Comparison of ENCODE assay signal across 8 cellular contexts in the genomic region with DNA sequence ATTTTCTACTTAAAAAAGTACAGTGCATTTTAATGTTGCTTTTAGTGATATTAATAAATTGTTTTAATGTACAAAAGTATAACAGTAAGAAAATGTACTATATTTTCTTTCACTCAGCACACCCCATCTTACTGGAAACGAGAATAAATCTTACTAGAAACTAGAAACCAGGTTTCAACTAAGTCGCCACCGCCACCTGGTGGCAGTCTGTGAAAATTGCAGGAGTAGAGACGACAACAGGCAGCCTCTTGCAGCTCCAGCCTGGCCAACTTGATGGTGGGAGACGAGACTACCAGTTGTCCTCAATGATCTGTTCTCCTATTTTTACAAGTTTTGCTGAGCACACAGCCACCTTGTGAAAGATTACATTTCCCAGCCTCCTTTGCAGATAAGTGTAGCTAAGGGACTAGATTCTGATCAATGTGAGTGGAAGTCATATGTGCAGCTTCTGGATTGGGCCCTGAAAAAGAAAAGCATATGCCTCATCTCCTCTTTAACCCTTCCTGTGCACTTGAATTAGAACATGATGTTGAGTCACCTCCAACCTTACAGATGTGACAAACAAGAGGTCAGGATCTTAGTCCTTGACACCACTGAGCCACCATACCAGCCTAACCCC. TPM values are rescaled to one million over a fixed set of nuclear protein-coding genes. Genes with fewer than 3 reads are reported as not detected.
DNase-seq lines count a peak whose midpoint lies in the region; ATAC-seq, FAIRE-seq and TF ChIP-seq lines count a peak whose summit lies in the region.

No MANE protein-coding gene starts in this region.

- H3K18ac ChIP-seq in H1 (ENCODE audit: extremely low read depth, low read length): no peak overlapping the region

- 23% methylated on average over 5 of the region's 5 CpGs; no CpG with 5 or more reads in 1 of the 2 experiments for WGBS in H1 (ENCODE audit: extremely low coverage in 1 of 2, insufficient coverage in 1 of 2, insufficient read length in 1 of 2, insufficient replicate concordance in 2 of 2, low coverage in 1 of 2, low lambda C conversion rate in 2 of 2, missing lambda C conversion rate in 1 of 2), 2 experiments

- no peak overlapping the region for H2BK5ac ChIP-seq in H1 (ENCODE audit: low read depth, low read length)

- DNase-seq in activated CD4-positive, CD25-positive, alpha-beta regulatory T cell treated with anti-CD3 and anti-CD28 coated beads, Interleukin-2, amount 50 U/mL, for 16 hours (ENCODE audit: low read depth, low spot score): peak; percentile 28
- DNase-seq in NCI-H187 treated with DMSO at 0.1 percent for 48 hours (lab: John Stamatoyannopoulos, UW) (peak; percentile 60), WTC11 (ENCODE audit: low spot score) (peak; percentile 88), H1 (ENCODE audit: low read depth in 1 of 2, low spot score in 2 of 2) (peak; percentile 75 to 93), neural progenitor cell (ENCODE audit: low spot score) (peak; percentile 79)

- H2BK12ac ChIP-seq in H1 (ENCODE audit: low read depth, low read length): no peak overlapping the region

- no peak overlapping the region for H4K5ac ChIP-seq in H1 (ENCODE audit: insufficient read length, low read depth, low read length)

- no peak overlapping the region for H3K14ac ChIP-seq in H1 (ENCODE audit: insufficient read length)

- H3K4me2 ChIP-seq in H1 (ENCODE audit: insufficient read depth in 1 of 2, low read depth in 2 of 2, low read length in 2 of 2): no peak overlapping the region
- no peak overlapping the region for H3K4me2 ChIP-seq in neural progenitor cell

- H2AFZ ChIP-seq in H1 (ENCODE audit: low read length) (no peak overlapping the region), neural progenitor cell (replicated peaks) (no peak overlapping the region)

- H2BK120ac ChIP-seq in H1 (replicated peaks; ENCODE audit: low read depth, low read length): no peak overlapping the region

- no peak overlapping the region for H4K8ac ChIP-seq in H1 (ENCODE audit: extremely low read depth, insufficient read depth, low read length)

- peak; percentile 94 for TF ChIP-seq CTCF in WTC11 (IDR thresholded peaks at IDR 0.05)
- TF ChIP-seq CTCF in H1 (IDR thresholded peaks at IDR 0.05; ENCODE audit: control extremely low read depth in 1 of 3, insufficient read depth in 1 of 3, low read depth in 1 of 3, low read length in 3 of 3): peak in 2 of 3 experiments; percentile 85 to 86; a peak in 3 of 4 replicates
- TF ChIP-seq CTCF in neural progenitor cell (IDR thresholded peaks at IDR 0.05): peak; percentile 93

- no peak for ATAC-seq in activated CD4-positive, CD25-positive, alpha-beta regulatory T cell treated with anti-CD3 and anti-CD28 coated beads, Interleukin-2, amount 50 U/mL, for 24 hours
- ATAC-seq in WTC11 (peak; percentile 49), HG03457 (IDR thresholded peaks at IDR 0.05; ENCODE audit: unreplicated experiment) (no peak), GM19395 (IDR thresholded peaks at IDR 0.05; ENCODE audit: unreplicated experiment) (no peak)

- no peak overlapping the region for H3K23ac ChIP-seq in H1 (ENCODE audit: insufficient read length)

- H3K4me1 ChIP-seq in H1 (replicated peaks in 1 of 4; ENCODE audit: control insufficient read depth in 3 of 4, insufficient read depth in 4 of 4, low read length in 3 of 4) (peaks cover 0 to 3% (median 0%) of the 10 kb centered on the region in 4 experiments; a peak in 2 of 7 replicates), neural progenitor cell (no peaks in the 10 kb centered on the region)

- H4K20me1 ChIP-seq in H1 (replicated peaks in 1 of 2; ENCODE audit: control insufficient read depth in 1 of 2, insufficient read depth in 2 of 2, low read length in 2 of 2): peaks cover 0 to 6% of the 10 kb centered on the region in 2 experiments
- no peaks in the 10 kb centered on the region for H4K20me1 ChIP-seq in neural progenitor cell (ENCODE audit: low read depth)

- H3K4me3 ChIP-seq in H1 (ENCODE audit: extremely low read depth in 1 of 4, insufficient read depth in 2 of 4, low read depth in 3 of 4, low read length in 4 of 4): no peak overlapping the region
- no peak overlapping the region for H3K4me3 ChIP-seq in neural progenitor cell

- H3K79me2 ChIP-seq in H1 (ENCODE audit: control insufficient read depth in 1 of 2, insufficient read depth in 2 of 2, low read length in 2 of 2): no peaks in the 10 kb centered on the region
- no peaks in the 10 kb centered on the region for H3K79me2 ChIP-seq in neural progenitor cell (ENCODE audit: low read depth)

- no peak overlapping the region for H2BK20ac ChIP-seq in H1 (ENCODE audit: low read length)

- TF ChIP-seq POLR2A in H1 (IDR thresholded peaks at IDR 0.05; ENCODE audit: control extremely low read depth in 1 of 2, low read depth in 2 of 2, low read length in 2 of 2): no peak

- peaks cover 9% of the 10 kb centered on the region; the same call in 1 of the 2 replicates for H3K9me3 Mint-ChIP-seq in WTC11
- H3K9me3 Mint-ChIP-seq in neural progenitor cell: peaks cover 14% of the 10 kb centered on the region

- POLR2A ChIA-PET in WTC11 (lab: Charles Lee) (interaction anchor here (0.6 kb wide), 1 partner anchor 642 kb away, joined by 7 read pairs; no protein-coding TSS in a partner anchor), H1 (lab: Charles Lee; ENCODE audit: partially characterized antibody) (no interaction called here)

- H3K9me3 ChIP-seq in H1 (ENCODE audit: insufficient read depth in 2 of 2, low read depth in 1 of 2, low read length in 1 of 2): no peaks in the 10 kb centered on the region; a peak in 1 of 4 replicates
- H3K9me3 ChIP-seq in neural progenitor cell (ENCODE audit: low read depth): no peaks in the 10 kb centered on the region

- H3K27me3 ChIP-seq in H1 (replicated peaks in 1 of 4; ENCODE audit: control insufficient read depth in 3 of 4, extremely low read depth in 1 of 4, insufficient read depth in 3 of 4, low read length in 3 of 4): peaks cover 0 to 3% (median 0%) of the 10 kb centered on the region in 4 experiments; a peak in 1 of 7 replicates
- H3K27me3 ChIP-seq in neural progenitor cell: no peaks in the 10 kb centered on the region

- peaks cover 6% of the 10 kb centered on the region; the same call in 1 of the 2 replicates for H3K23me2 ChIP-seq in H1 (ENCODE audit: low read depth, low read length)

- no peaks in the 10 kb centered on the region for H3K27me3 Mint-ChIP-seq in WTC11 (ENCODE audit: low read depth)
- peaks cover 16% of the 10 kb centered on the region for H3K27me3 Mint-ChIP-seq in neural progenitor cell (ENCODE audit: insufficient read depth, low read depth)

- no peaks in the 10 kb centered on the region for H3K36me3 Mint-ChIP-seq in WTC11
- H3K36me3 Mint-ChIP-seq in neural progenitor cell: no peaks in the 10 kb centered on the region

- H2AK5ac ChIP-seq in H1 (ENCODE audit: low read depth, low read length): no peak overlapping the region

- H3K4me1 Mint-ChIP-seq in WTC11 (0 out of 2 replicates have a peak, but pooled peaks cover 2% of the 10 kb centered on the region), neural progenitor cell (peaks cover 3% of the 10 kb centered on the region)

- H3K4me3 Mint-ChIP-seq in WTC11 (no peak overlapping the region), neural progenitor cell (no peak overlapping the region)

- no peak overlapping the region for H2BK15ac ChIP-seq in H1 (ENCODE audit: low read length)

- TF ChIP-seq RAD21 in H1 (IDR thresholded peaks at IDR 0.05 in 1 of 2, conservative IDR thresholded peaks at IDR 0.05 in 1 of 2; ENCODE audit: low read depth in 2 of 2, low read length in 2 of 2): peak; percentile 90 to 94

- H4K91ac ChIP-seq in H1 (replicated peaks; ENCODE audit: insufficient read length, low read length): no peak overlapping the region

- H3K27ac Mint-ChIP-seq in WTC11 (no peak overlapping the region), neural progenitor cell (no peak overlapping the region)

- no peaks in the 10 kb centered on the region for H3K79me1 ChIP-seq in H1 (ENCODE audit: low read depth, low read length)

- TF ChIP-seq EP300 in H1 (IDR thresholded peaks at IDR 0.05; ENCODE audit: borderline replicate concordance in 1 of 2, low read depth in 2 of 2, low read length in 2 of 2): no peak

- no peak overlapping the region for H3K56ac ChIP-seq in H1 (replicated peaks; ENCODE audit: insufficient read length, low read depth, low read length)

- H3K36me3 ChIP-seq in H1 (ENCODE audit: control insufficient read depth in 2 of 4, insufficient read depth in 4 of 4, low read length in 3 of 4) (no peaks in the 10 kb centered on the region), neural progenitor cell (no peaks in the 10 kb centered on the region)

- H3K9ac ChIP-seq in H1 (replicated peaks in 1 of 4; ENCODE audit: extremely low read depth in 1 of 4, low read depth in 3 of 4, low read length in 3 of 4) (no peak overlapping the region), neural progenitor cell (no peak overlapping the region)

- CTCF ChIA-PET in WTC11 (lab: Charles Lee) (interaction anchor here (0.6 to 4.9 kb wide), 24 partner anchors 8 to 547 kb away, joined by 3 to 43 read pairs (median 4); a partner anchor contains a TSS), H1 (lab: Charles Lee; ENCODE audit: partially characterized antibody) (interaction anchor here (0.6 to 8.2 kb wide), 47 partner anchors 8 to 613 kb away, joined by 3 to 68 read pairs (median 4); a partner anchor contains a TSS)

- H3K27ac ChIP-seq in H1 (ENCODE audit: low read depth, low read length) (no peak overlapping the region), neural progenitor cell (no peak overlapping the region)

- FAIRE-seq in H1 (lab: Jason Lieb, UNC): no peak

- no peak overlapping the region for H3K4ac ChIP-seq in H1 (replicated peaks; ENCODE audit: insufficient read length, low read depth, low read length)

- H3F3A ChIP-seq in neural progenitor cell (ENCODE audit: low read depth): peaks cover 11% of the 10 kb centered on the region

TF ChIP-seq in WTC11, 78 proteins besides CTCF, POLR2A, EP300 and RAD21 (continues in another document):
- no peak for TF ChIP-seq ZNF423 (CRISPR knock-in tag; IDR thresholded peaks at IDR 0.05)

TF ChIP-seq in H1, 55 proteins besides CTCF, POLR2A, EP300 and RAD21 (continues in another document):
- TF ChIP-seq TEAD4 (IDR thresholded peaks at IDR 0.05; ENCODE audit: low read depth, low read length) (no peak), RBBP5 (IDR thresholded peaks at IDR 0.05; ENCODE audit: borderline replicate concordance, low read depth, low read length) (no peak), PHF8 (conservative IDR thresholded peaks at IDR 0.05; ENCODE audit: low read depth, low read length) (no peak)

RNA-seq across cellular contexts. Expression of a gene that starts 8.7 kb away (rescaled TPM):
- total RNA-seq in WTC11 (2021) (0.05 to 0.26 TPM (median 0.07 TPM) in 3 replicates), neural progenitor cell (ENCODE audit: low replicate concordance) (0.36 and 0.84 TPM in 2 replicates)
- not detected in 2 replicates for total RNA-seq in H1 (2021; fragmentation: NEBNext Ultra II Directional; extraction: Animal tissue kit (Norgen Biotek cat#: 25700))
- 0.06 TPM in 2 replicates for polyA plus RNA-seq in H1 (2011; rRNA removed)
- 0.03 TPM for polyA plus RNA-seq in H1 (2011; cell fraction: cytosol; rRNA removed)
- 0.31 TPM for polyA plus RNA-seq in H1 (2011; cell fraction: nucleus; rRNA removed)
- 0.03 to 0.15 TPM (median 0.07 TPM) in 3 of 4 replicates, not detected in the other for polyA plus RNA-seq in H1 (2012, experiment 1 of 2)
- polyA plus RNA-seq in H1 (2012, experiment 2 of 2): not detected
- 0.02 TPM for polyA plus RNA-seq in H1 (2013, experiment 1 of 2)
- 0.04 TPM for polyA plus RNA-seq in H1 (2013, experiment 2 of 2)
- polyA minus RNA-seq in H1 (2011; rRNA and poly(A)+ RNA removed): not detected in 2 replicates
- polyA minus RNA-seq in H1 (2011; cell fraction: cytosol; rRNA and poly(A)+ RNA removed): not detected
- polyA minus RNA-seq in H1 (2011; cell fraction: nucleus; rRNA and poly(A)+ RNA removed): not detected

Comparison
In these comparisons a context has a peak if more than half of its experiments do, and no peak if none do; other contexts are left out.
1. DNase-seq: peak in every context shown above with its lines; median percentile 88 in WTC11; 84 in H1; 79 in neural progenitor cell; 60 in NCI-H187 treated with DMSO at 0.1 percent for 48 hours; 28 in activated CD4-positive, CD25-positive, alpha-beta regulatory T cell treated with anti-CD3 and anti-CD28 coated beads, Interleukin-2, amount 50 U/mL, for 16 hours.